8 cellular contexts compared by ENCODE assay signal in genomic region chr6:116572162-116572561, GRCh38. TPM values are rescaled to one million over a fixed set of nuclear protein-coding genes. Genes with fewer than 3 reads are reported as not detected.
DNase-seq lines count a peak whose midpoint lies in the region; ATAC-seq lines count a peak whose summit lies in the region.

No MANE protein-coding gene starts in this region.

- intact Hi-C loops in left ventricle myocardium superior (cut with micrococcal nuclease) = no loop called here

- H3K27ac Mint-ChIP-seq in activated naive CD4-positive, alpha-beta T cell treated with anti-CD3 and anti-CD28 coated beads, Interleukin-2, amount 50 U/mL, for 72 hours = peak overlapping the region; percentile 95 to 99

- H3K36me3 Mint-ChIP-seq in activated naive CD4-positive, alpha-beta T cell treated with anti-CD3 and anti-CD28 coated beads, Interleukin-2, amount 50 U/mL, for 72 hours = peaks cover 6 to 12% of the 10 kb centered on the region in 2 donors

- peak overlapping the region; percentile 91 for H3K4me3 ChIP-seq in GM08714 (ENCODE audit: low read length)

- peak in 1 of 2 donors; percentile 24 for ATAC-seq in activated naive CD4-positive, alpha-beta T cell treated with anti-CD3 and anti-CD28 coated beads, Interleukin-2, amount 50 U/mL, for 72 hours
- ATAC-seq in left ventricle myocardium superior = peak; percentile 42
- no peak for ATAC-seq in HG03520 (IDR thresholded peaks at IDR 0.05; ENCODE audit: unreplicated experiment)
- no peak for ATAC-seq in GM21367 (IDR thresholded peaks at IDR 0.05; ENCODE audit: unreplicated experiment)
- ATAC-seq in HG03159 (IDR thresholded peaks at IDR 0.05; ENCODE audit: unreplicated experiment) = no peak

- H3K9me3 Mint-ChIP-seq in activated naive CD4-positive, alpha-beta T cell treated with anti-CD3 and anti-CD28 coated beads, Interleukin-2, amount 50 U/mL, for 72 hours = no peaks in the 10 kb centered on the region

- DNase-seq in LoVo (ENCODE audit: low spot score) (peak; percentile 35), left ventricle myocardium superior (peak; percentile 37), renal cortical epithelial cell (ENCODE audit: low read depth) (peak; percentile 36)
- peak in 1 of 2 donors; percentile 18 for DNase-seq in activated naive CD4-positive, alpha-beta T cell treated with anti-CD3 and anti-CD28 coated beads, Interleukin-2, amount 50 U/mL, for 72 hours (ENCODE audit: low spot score in 2 of 2)

RNA-seq across cellular contexts. Expression of gene RWDD1, which starts 0.9 kb away (rescaled TPM):
- total RNA-seq in activated naive CD4-positive, alpha-beta T cell treated with anti-CD3 and anti-CD28 coated beads, Interleukin-2, amount 50 U/mL, for 72 hours = 10 to 100 TPM; 18.0 to 33.7 TPM
- total RNA-seq in left ventricle myocardium superior (72.4 TPM), renal cortical epithelial cell (23.4 and 26.2 TPM in 2 replicates)

RNA-seq across cellular contexts. Expression of gene CALHM4, which starts 18.6 kb away (rescaled TPM):
- not detected for total RNA-seq in activated naive CD4-positive, alpha-beta T cell treated with anti-CD3 and anti-CD28 coated beads, Interleukin-2, amount 50 U/mL, for 72 hours
- total RNA-seq in left ventricle myocardium superior (0.32 TPM), renal cortical epithelial cell (not detected in 2 replicates)

RNA-seq across cellular contexts. Expression of gene TRAPPC3L, which starts 26.7 kb away (rescaled TPM):
- total RNA-seq in activated naive CD4-positive, alpha-beta T cell treated with anti-CD3 and anti-CD28 coated beads, Interleukin-2, amount 50 U/mL, for 72 hours = not detected
- total RNA-seq in left ventricle myocardium superior (0.40 TPM), renal cortical epithelial cell (not detected in 2 replicates)

RNA-seq across cellular contexts. Expression of gene RSPH4A, which starts 44.1 kb away (rescaled TPM):
- under 1 TPM in 1 of 2 donors, not detected in 1; 0.12 TPM for total RNA-seq in activated naive CD4-positive, alpha-beta T cell treated with anti-CD3 and anti-CD28 coated beads, Interleukin-2, amount 50 U/mL, for 72 hours
- total RNA-seq in left ventricle myocardium superior = 0.17 TPM
- total RNA-seq in renal cortical epithelial cell = 1.5 TPM in 1 of 2 replicates, not detected in the other
